1 cellular context compared by ENCODE assay signal in genomic region chr16:88711750-88712340, GRCh38.
TF ChIP-seq lines count a peak whose summit lies in the region.

No MANE protein-coding gene starts in this region.

TF ChIP-seq in K562, 482 proteins besides CTCF, POLR2A, EP300 and RAD21:
- TF ChIP-seq KDM1A (IDR thresholded peaks at IDR 0.05) = no peak
- no peak for TF ChIP-seq ZC3H8 (IDR thresholded peaks at IDR 0.05)
- TF ChIP-seq STAT5A (IDR thresholded peaks at IDR 0.05; ENCODE audit: borderline replicate concordance, low read length) = no peak
- TF ChIP-seq SPI1 (IDR thresholded peaks at IDR 0.05; ENCODE audit: borderline replicate concordance, low read depth, low read length) = no peak
- peak in 1 of 3 experiments; percentile 59 for TF ChIP-seq YY1 (IDR thresholded peaks at IDR 0.05; ENCODE audit: borderline replicate concordance in 1 of 3, control insufficient read depth in 1 of 3, extremely low read depth in 1 of 3, insufficient read depth in 3 of 3, insufficient read length in 1 of 3, insufficient replicate concordance in 2 of 3, low read depth in 1 of 3, low read length in 2 of 3)
- TF ChIP-seq MAX (CRISPR knock-in tag; IDR thresholded peaks at IDR 0.05) = no peak
- TF ChIP-seq ID3 (CRISPR knock-in tag; IDR thresholded peaks at IDR 0.05) = no peak
- TF ChIP-seq ID3 (tag; IDR thresholded peaks at IDR 0.05) = no peak
- TF ChIP-seq BCOR (IDR thresholded peaks at IDR 0.05) = no peak
- TF ChIP-seq JUND (IDR thresholded peaks at IDR 0.05; ENCODE audit: borderline replicate concordance, low read depth, low read length) = no peak
- no peak for TF ChIP-seq JUND (tag; IDR thresholded peaks at IDR 0.05; ENCODE audit: borderline replicate concordance, low read depth, low read length)
- TF ChIP-seq ZZZ3 (IDR thresholded peaks at IDR 0.05) = no peak
- TF ChIP-seq MBD2 (IDR thresholded peaks at IDR 0.05; ENCODE audit: borderline replicate concordance, low read depth) = 0 out of 2 replicates have a peak, but pooled peaks have one; percentile 23
- no peak for TF ChIP-seq ZNF592 (IDR thresholded peaks at IDR 0.05)
- TF ChIP-seq MXI1 (IDR thresholded peaks at IDR 0.05; ENCODE audit: low read depth, low read length) = no peak
- peak; percentile 58; the same call in 1 of the 2 replicates for TF ChIP-seq ZBTB33 (CRISPR knock-in tag; IDR thresholded peaks at IDR 0.05)
- TF ChIP-seq RAD51 (IDR thresholded peaks at IDR 0.05; ENCODE audit: borderline replicate concordance, low read depth) = no peak
- no peak for TF ChIP-seq SIN3A (IDR thresholded peaks at IDR 0.05; ENCODE audit: borderline replicate concordance in 2 of 2, control insufficient read depth in 1 of 2, low read depth in 2 of 2, low read length in 2 of 2)
- no peak for TF ChIP-seq LCOR (CRISPR knock-in tag; IDR thresholded peaks at IDR 0.05)
- TF ChIP-seq ZNF24 (IDR thresholded peaks at IDR 0.05) = no peak
- no peak for TF ChIP-seq ZNF133 (CRISPR knock-in tag; IDR thresholded peaks at IDR 0.05)
- TF ChIP-seq CHCHD3 (CRISPR knock-in tag; IDR thresholded peaks at IDR 0.05) = no peak
- TF ChIP-seq ZNF655 (CRISPR knock-in tag; IDR thresholded peaks at IDR 0.05) = no peak
- no peak for TF ChIP-seq TFAP4 (CRISPR knock-in tag; IDR thresholded peaks at IDR 0.05; ENCODE audit: borderline replicate concordance)
- no peak for TF ChIP-seq ZNF740 (CRISPR knock-in tag; IDR thresholded peaks at IDR 0.05)
- TF ChIP-seq ZNF740 (tag; IDR thresholded peaks at IDR 0.05) = no peak
- TF ChIP-seq ETV6 (IDR thresholded peaks at IDR 0.05; ENCODE audit: borderline replicate concordance in 1 of 2, low read depth in 2 of 2, low read length in 1 of 2) = no peak
- TF ChIP-seq ETV6 (CRISPR knock-in tag; IDR thresholded peaks at IDR 0.05; ENCODE audit: borderline replicate concordance) = no peak
- no peak for TF ChIP-seq ZHX1 (conservative IDR thresholded peaks at IDR 0.05; ENCODE audit: low read length)
